Comparison of ENCODE assay signal across 20 cellular contexts in genomic region chr1:76669146-76669545, GRCh38.
"Had no signal": no experiment of that assay in that cellular context is flagged by ENCODE, and none has a peak within 500 bp of the region (broad histone marks: within the 10 kb centered on the region; RNA-seq: fewer than 3 reads in every experiment).

No MANE protein-coding gene starts in this region.

- DNase-seq: NCI-H1048, NCI-H1105, NCI-H1417, NCI-H1436 treated with DMSO at 0.1 percent for 48 hours, NCI-H1694, NCI-H187 treated with DMSO at 0.1 percent for 48 hours, NCI-H2081, NCI-H2107, NCI-H2227 treated with DMSO at 0.1 percent for 48 hours, NCI-H526 treated with DMSO at 0.1 percent for 48 hours, NCI-H774, Right ventricle myocardium superior, RPMI8226, SIG-M5, SW 1271 had no signal

- H3K36me3 Mint-ChIP-seq: IgD-negative memory B cell had no signal

- H3K27me3 ChIP-seq: SJSA1 had no signal

- H3K27ac ChIP-seq: KMS-11, SJSA1, SK-N-MC had no signal

- H3K4me3 ChIP-seq: K562, SJSA1, SK-N-MC had no signal

- ATAC-seq: K562 had no signal

- H3K4me1 ChIP-seq: SJSA1 had no signal

- H3K9me3 ChIP-seq: SJSA1 had no signal

- H3K4me2 ChIP-seq: KMS-11 had no signal

- H3K36me3 ChIP-seq: SJSA1 had no signal

- H3K27me3 Mint-ChIP-seq: IgD-negative memory B cell had no signal
